ENCODE assay signal across 8 cellular contexts in genomic region chr7:128135275-128136214, GRCh38.
DNase-seq lines count a peak whose midpoint lies in the region; ATAC-seq and TF ChIP-seq lines count a peak whose summit lies in the region.

No MANE protein-coding gene starts in this region.

- peak; percentile 88 for TF ChIP-seq CTCF in lower lobe of right lung (IDR thresholded peaks at IDR 0.05)

- DNase-seq in NCI-H187 (lab: John Stamatoyannopoulos, UW) (peak; percentile 10 to 71), NCI-H187 treated with DMSO at 0.1 percent for 48 hours (lab: John Stamatoyannopoulos, UW) (no peak), NCI-H1930 (lab: John Stamatoyannopoulos, UW) (peak; percentile 46 to 79), lower lobe of right lung (peak; percentile 76)
- DNase-seq in activated CD4-positive, alpha-beta T cell treated with anti-CD3 and anti-CD28 coated beads for 48 hours: peak; percentile 73
- peak; percentile 31 to 57 (median 51) for DNase-seq in stimulated activated CD4-positive, alpha-beta T cell treated with anti-CD3 and anti-CD28 coated beads, TNF-alpha, amount 100 ng/mL, for 24 hours (ENCODE audit: low read depth in 3 of 3)

- ATAC-seq in HG02798 (IDR thresholded peaks at IDR 0.05; ENCODE audit: poor library complexity, unreplicated experiment): peak; percentile 95
- ATAC-seq in lower lobe of right lung: peak; percentile 97

- peaks cover 42% of the 10 kb centered on the region for H3K27me3 ChIP-seq in lower lobe of right lung (ENCODE audit: low read depth)

- peaks cover 59% of the 10 kb centered on the region for H3K27me3 Mint-ChIP-seq in dendritic cell treated with granulocyte-macrophage colony-stimulating factor and Interleukin-4, amounts not matched to agents 40 ng/mL and 50 ng/mL, for 4 days

- no peaks in the 10 kb centered on the region for H3K36me3 Mint-ChIP-seq in dendritic cell treated with granulocyte-macrophage colony-stimulating factor and Interleukin-4, amounts not matched to agents 40 ng/mL and 50 ng/mL, for 4 days (ENCODE audit: low read depth)

- peaks cover 21% of the 10 kb centered on the region for H3K4me1 ChIP-seq in lower lobe of right lung

- H3K9me3 ChIP-seq in lower lobe of right lung: peaks cover 5% of the 10 kb centered on the region

- H3K4me1 Mint-ChIP-seq in dendritic cell treated with granulocyte-macrophage colony-stimulating factor and Interleukin-4, amounts not matched to agents 40 ng/mL and 50 ng/mL, for 4 days (ENCODE audit: low read depth): peaks cover 39% of the 10 kb centered on the region

- intact Hi-C loops in dendritic cell treated with granulocyte-macrophage colony-stimulating factor and Interleukin-4, amounts not matched to agents 40 ng/mL and 50 ng/mL, for 4 days (cut with micrococcal nuclease): loop anchor here (1.0 to 5.0 kb wide), 2 partner anchors 74 to 428 kb away; no protein-coding TSS in a partner anchor
- intact Hi-C loops in lower lobe of right lung (cut with DNase I): no loop called here

- no peaks in the 10 kb centered on the region for H3K36me3 ChIP-seq in lower lobe of right lung

- no peaks in the 10 kb centered on the region for H3K9me3 Mint-ChIP-seq in dendritic cell treated with granulocyte-macrophage colony-stimulating factor and Interleukin-4, amounts not matched to agents 40 ng/mL and 50 ng/mL, for 4 days

- H3K4me3 Mint-ChIP-seq in dendritic cell treated with granulocyte-macrophage colony-stimulating factor and Interleukin-4, amounts not matched to agents 40 ng/mL and 50 ng/mL, for 4 days: peak overlapping the region; percentile 73

- H3K27ac Mint-ChIP-seq in dendritic cell treated with granulocyte-macrophage colony-stimulating factor and Interleukin-4, amounts not matched to agents 40 ng/mL and 50 ng/mL, for 4 days: no peak overlapping the region

- no peak overlapping the region for H3K27ac ChIP-seq in lower lobe of right lung

- H3K4me3 ChIP-seq in lower lobe of right lung: peak overlapping the region; percentile 64
